ENCODE assay signal across 23 cellular contexts in genomic region chr17:50848691-50849090, GRCh38. TPM values are rescaled to one million over a fixed set of nuclear protein-coding genes. Genes with fewer than 3 reads are reported as not detected.
DNase-seq lines count a peak whose midpoint lies in the region; TF ChIP-seq lines count a peak whose summit lies in the region.
"Had no signal": no experiment of that assay in that cellular context is flagged by ENCODE, and none has a peak within 500 bp of the region (broad histone marks: within the 10 kb centered on the region; RNA-seq: fewer than 3 reads in every experiment).

No MANE protein-coding gene starts in this region.

- no peaks in the 10 kb centered on the region for H3K27me3 Mint-ChIP-seq in endodermal cell (ENCODE audit: insufficient read depth)
- H3K27me3 Mint-ChIP-seq: CD8-positive, alpha-beta memory T cell had no signal

- dilution Hi-C loops in mammary epithelial cell (cut with HindIII; ENCODE audit: low sequenced_read_pairs), result loop anchor here (5.0 to 10.0 kb wide), 3 partner anchors 46 to 99 kb away; no protein-coding TSS in a partner anchor

- no peak overlapping the region for H3K4me2 ChIP-seq in mammary epithelial cell (ENCODE audit: insufficient read depth, low read depth, low read length)
- H3K4me2 ChIP-seq: BLaER1 had no signal

- no peak overlapping the region for H3K4me3 Mint-ChIP-seq in endodermal cell
- H3K4me3 Mint-ChIP-seq: CD8-positive, alpha-beta memory T cell had no signal

- TF ChIP-seq CTCF in endodermal cell (conservative IDR thresholded peaks at IDR 0.05), result no peak
- no peak for TF ChIP-seq CTCF in mammary epithelial cell (conservative IDR thresholded peaks at IDR 0.05 in 1 of 2, IDR thresholded peaks at IDR 0.05 in 1 of 2; ENCODE audit: extremely low read depth in 1 of 2, insufficient read depth in 1 of 2, low read depth in 1 of 2, low read length in 2 of 2)

- H3K9me3 ChIP-seq in endodermal cell (ENCODE audit: control insufficient read depth, low read length) (no peaks in the 10 kb centered on the region), mammary epithelial cell (replicated peaks; ENCODE audit: insufficient read depth, low read length) (no peaks in the 10 kb centered on the region)
- H3K9me3 ChIP-seq: Peyer's patch had no signal

- no peak overlapping the region for H3K9ac ChIP-seq in endodermal cell (ENCODE audit: extremely low read depth, low read length, poor library complexity, severe bottlenecking)
- H3K9ac ChIP-seq in mammary epithelial cell (ENCODE audit: insufficient read depth, low read length), result no peak overlapping the region
- H3K9ac ChIP-seq: BLaER1 had no signal

- CTCF ChIA-PET in mammary epithelial cell (lab: Charles Lee; ENCODE audit: low non-redundant PET), result no interaction called here

- in situ Hi-C loops in mammary epithelial cell (cut with MboI; ENCODE audit: low sequenced_read_pairs in 2 of 2), result loop anchor here in 1 of 2 donors (10.0 to 25.0 kb wide), 2 partner anchors 304 to 314 kb away; partner anchors contain the start of genes NME1, NME2 and SPATA20

- H3K27ac ChIP-seq in endodermal cell (ENCODE audit: low read depth, low read length) (no peak overlapping the region), mammary epithelial cell (ENCODE audit: insufficient read depth, low read depth, low read length) (no peak overlapping the region)
- H3K27ac ChIP-seq: BLaER1, Peyer's patch had no signal

- peak; percentile 12 to 15 for DNase-seq in AML-193 (lab: John Stamatoyannopoulos, UW)
- peak; percentile 71 for DNase-seq in CD1c-positive myeloid dendritic cell (ENCODE audit: extremely low spot score)
- peak; percentile 33 for DNase-seq in SKM-1 treated with dmso at 0.1 percent for 144 hours (lab: John Stamatoyannopoulos, UW; ENCODE audit: unreplicated experiment)
- peak; percentile 14 for DNase-seq in endodermal cell
- DNase-seq in NCI-H1048 (lab: John Stamatoyannopoulos, UW), result no peak
- DNase-seq in mammary epithelial cell, result no peak
- DNase-seq in NCI-H748 treated with DMSO at 0.1 percent for 48 hours (lab: John Stamatoyannopoulos, UW), result no peak
- DNase-seq: Calu3; CD8-positive, alpha-beta memory T cell; GOT3; IMR-90; Karpas-422; NCI-H1092 treated with DMSO at 0.1 percent for 48 hours; NCI-H1436 treated with DMSO at 0.1 percent for 48 hours; NCI-H1930; NCI-H2171; NCI-H345; NCI-H524; Peyer's patch had no signal

- WGBS in endodermal cell (ENCODE audit: insufficient coverage in 1 of 2, insufficient read length in 1 of 2), 2 experiments, result 59% methylated on average over 2 of the region's 2 CpGs; no CpG with 5 or more reads in 1 of the 2 experiments
- WGBS in mammary epithelial cell (ENCODE audit: low coverage, missing lambda C conversion rate), result 100% methylated on average over 2 of the region's 2 CpGs

- H3K4me3 ChIP-seq in endodermal cell (ENCODE audit: low read length), result no peak overlapping the region
- H3K4me3 ChIP-seq in mammary epithelial cell (replicated peaks in 1 of 3; ENCODE audit: insufficient read depth in 1 of 3, low read depth in 2 of 3, low read length in 3 of 3), result no peak overlapping the region
- H3K4me3 ChIP-seq: BLaER1, Peyer's patch had no signal

- H4K20me1 ChIP-seq in mammary epithelial cell (ENCODE audit: insufficient read depth, low read length), result no peaks in the 10 kb centered on the region
- H4K20me1 ChIP-seq: BLaER1 had no signal

- no peaks in the 10 kb centered on the region for H3K4me1 ChIP-seq in endodermal cell (ENCODE audit: control insufficient read depth, insufficient read depth, low read length)
- peaks cover 33% of the 10 kb centered on the region for H3K4me1 ChIP-seq in mammary epithelial cell (ENCODE audit: insufficient read depth, low read length)

- no peak overlapping the region for H3K27ac Mint-ChIP-seq in endodermal cell

- BruUV-seq in mammary epithelial cell (replicated peaks; lab: Mats Ljungman, UMichigan), result no TSS peak

- H3K79me2 ChIP-seq in mammary epithelial cell (ENCODE audit: insufficient read depth, low read length), result no peaks in the 10 kb centered on the region

- no peaks in the 10 kb centered on the region for H3K36me3 ChIP-seq in endodermal cell (ENCODE audit: control insufficient read depth, insufficient read depth, low read length)
- H3K36me3 ChIP-seq in mammary epithelial cell (ENCODE audit: insufficient read depth, low read length), result no peaks in the 10 kb centered on the region
- H3K36me3 ChIP-seq: BLaER1, Peyer's patch had no signal

- intact Hi-C loops in mammary epithelial cell (cut with micrococcal nuclease), result loop anchor here (10.0 kb wide), 1 partner anchor 364 kb away; no protein-coding TSS in a partner anchor

- no peaks in the 10 kb centered on the region for H3K36me3 Mint-ChIP-seq in endodermal cell (ENCODE audit: low read depth)

- H3K27me3 ChIP-seq in endodermal cell (ENCODE audit: control insufficient read depth, insufficient read depth, low read length, poor library complexity, severe bottlenecking) (no peaks in the 10 kb centered on the region), mammary epithelial cell (ENCODE audit: insufficient read depth, low read length) (no peaks in the 10 kb centered on the region)
- H3K27me3 ChIP-seq: BLaER1, Peyer's patch had no signal

- H2AFZ ChIP-seq in mammary epithelial cell (ENCODE audit: low read depth, low read length), result no peak overlapping the region

- peaks cover 14% of the 10 kb centered on the region for H3K4me1 Mint-ChIP-seq in endodermal cell

- H3K9me3 Mint-ChIP-seq in endodermal cell, result no peaks in the 10 kb centered on the region
- H3K9me3 Mint-ChIP-seq: CD8-positive, alpha-beta memory T cell had no signal

RNA-seq across cellular contexts. Expression of gene WFIKKN2, which starts 13.3 kb away (rescaled TPM):
- total RNA-seq in endodermal cell (under 1 TPM; 0.29 to 0.35 TPM), mammary epithelial cell (not detected)
- polyA plus RNA-seq in endodermal cell (2013, experiment 1 of 2), result 0.25 TPM
- polyA plus RNA-seq in endodermal cell (2013, experiment 2 of 2), result 0.29 TPM
- polyA plus RNA-seq in mammary epithelial cell, result not detected
- polyA minus RNA-seq in mammary epithelial cell, result not detected
- total RNA-seq: Calu3; CD8-positive, alpha-beta memory T cell; Daoy; IMR-90; M059J; OCI-LY7; Peyer's patch had no signal
- polyA plus RNA-seq: CD8-positive, alpha-beta memory T cell had no signal

RNA-seq across cellular contexts. Expression of gene TOB1, which starts 17.5 kb away (rescaled TPM):
- total RNA-seq in endodermal cell (10 to 100 TPM; 35.5 to 36.3 TPM), mammary epithelial cell (100 to 1,000 TPM in 1 of 2 donors, 10 to 100 TPM in 1; 51.2 to 149 TPM)
- polyA plus RNA-seq in endodermal cell (2013, experiment 1 of 2), result 45.3 TPM
- polyA plus RNA-seq in endodermal cell (2013, experiment 2 of 2), result 45.3 TPM
- 89.6 TPM for polyA plus RNA-seq in mammary epithelial cell
- 94.4 TPM for polyA minus RNA-seq in mammary epithelial cell

Comparison
In these comparisons a context has a peak if more than half of its experiments do, and no peak if none do; other contexts are left out.
1. DNase-seq: peak in AML-193 (2 of 2), CD1c-positive myeloid dendritic cell (single experiment), SKM-1 treated with dmso at 0.1 percent for 144 hours (single experiment) and endodermal cell (single experiment); none in NCI-H1048 (single experiment), mammary epithelial cell (single experiment) and NCI-H748 treated with DMSO at 0.1 percent for 48 hours (single experiment).